8 cellular contexts compared by ENCODE assay signal in genomic region chr7:76358053-76358477, GRCh38. TPM values are rescaled to one million over a fixed set of nuclear protein-coding genes. Genes with fewer than 3 reads are reported as not detected.
DNase-seq lines count a peak whose midpoint lies in the region; ATAC-seq and TF ChIP-seq lines count a peak whose summit lies in the region.

No MANE protein-coding gene starts in this region.

- H3K27me3 ChIP-seq in lung (ENCODE audit: control insufficient read depth, insufficient read depth): no peaks in the 10 kb centered on the region

- H3K36me3 ChIP-seq in lung (ENCODE audit: control insufficient read depth in 2 of 2, insufficient read depth in 2 of 2, low read length in 2 of 2): peaks cover 0 to 4% of the 10 kb centered on the region in 2 donors

- peak; percentile 0 for ATAC-seq in activated CD4-positive, alpha-beta T cell treated with anti-CD3 and anti-CD28 coated beads for 36 hours
- ATAC-seq in lung (ENCODE audit: insufficient read depth, low FRiP score): peak; percentile 37

- peak overlapping the region; percentile 99 to 100 for H3K27ac ChIP-seq in lung (ENCODE audit: low read depth in 1 of 2, low read length in 1 of 2)

- peak overlapping the region; percentile 99 for H3K4me3 Mint-ChIP-seq in activated CD4-positive, alpha-beta T cell treated with anti-CD3 and anti-CD28 coated beads for 36 hours
- peak overlapping the region; percentile 94 for H3K4me3 Mint-ChIP-seq in dendritic cell treated with granulocyte-macrophage colony-stimulating factor and Interleukin-4, amounts not matched to agents 40 ng/mL and 50 ng/mL, for 4 days

- WGBS in lung, 2 donors: 0% methylated on average over 10 to 24 of the region's 24 CpGs

- H3K4me1 Mint-ChIP-seq in activated CD4-positive, alpha-beta T cell treated with anti-CD3 and anti-CD28 coated beads for 36 hours: peaks cover 44% of the 10 kb centered on the region
- H3K4me1 Mint-ChIP-seq in dendritic cell treated with granulocyte-macrophage colony-stimulating factor and Interleukin-4, amounts not matched to agents 40 ng/mL and 50 ng/mL, for 4 days (ENCODE audit: low read depth): peaks cover 43% of the 10 kb centered on the region

- peaks cover 9 to 14% of the 10 kb centered on the region in 2 donors for H3K4me1 ChIP-seq in lung (ENCODE audit: control insufficient read depth in 2 of 2, insufficient read depth in 2 of 2, low read length in 2 of 2)

- intact Hi-C loops in activated CD4-positive, alpha-beta T cell treated with anti-CD3 and anti-CD28 coated beads for 36 hours (cut with DNase I, micrococcal nuclease): loop anchor here (1.0 to 2.0 kb wide), 3 partner anchors 15 to 310 kb away; partner anchors contain the start of gene MDH2 (in 1 of the 2)
- intact Hi-C loops in dendritic cell treated with granulocyte-macrophage colony-stimulating factor and Interleukin-4, amounts not matched to agents 40 ng/mL and 50 ng/mL, for 4 days (cut with micrococcal nuclease): loop anchor here (2.0 kb wide), 1 partner anchor 45 kb away; no protein-coding TSS in a partner anchor

- peak overlapping the region; percentile 93 for H3K27ac Mint-ChIP-seq in activated CD4-positive, alpha-beta T cell treated with anti-CD3 and anti-CD28 coated beads for 36 hours
- peak overlapping the region; percentile 100 for H3K27ac Mint-ChIP-seq in dendritic cell treated with granulocyte-macrophage colony-stimulating factor and Interleukin-4, amounts not matched to agents 40 ng/mL and 50 ng/mL, for 4 days

- H3K4me3 ChIP-seq in lung: peak overlapping the region; percentile 95

- POLR2A ChIA-PET in activated CD4-positive, alpha-beta T cell treated with anti-CD3 and anti-CD28 coated beads for 36 hours (lab: Charles Lee): interaction anchor here (1.1 to 2.2 kb wide), 2 partner anchors 15 to 40 kb away, joined by 4 to 10 read pairs; no protein-coding TSS in a partner anchor

- H3K36me3 Mint-ChIP-seq in activated CD4-positive, alpha-beta T cell treated with anti-CD3 and anti-CD28 coated beads for 36 hours (ENCODE audit: low read depth): peaks cover 42% of the 10 kb centered on the region
- peaks cover 45% of the 10 kb centered on the region for H3K36me3 Mint-ChIP-seq in dendritic cell treated with granulocyte-macrophage colony-stimulating factor and Interleukin-4, amounts not matched to agents 40 ng/mL and 50 ng/mL, for 4 days (ENCODE audit: low read depth)

- CTCF ChIA-PET in activated CD4-positive, alpha-beta T cell treated with anti-CD3 and anti-CD28 coated beads for 36 hours (lab: Charles Lee): interaction anchor here (0.5 to 1.9 kb wide), 3 partner anchors 14 to 308 kb away, joined by 3 to 6 read pairs (median 5); no protein-coding TSS in a partner anchor

- no peaks in the 10 kb centered on the region for H3K27me3 Mint-ChIP-seq in activated CD4-positive, alpha-beta T cell treated with anti-CD3 and anti-CD28 coated beads for 36 hours
- H3K27me3 Mint-ChIP-seq in dendritic cell treated with granulocyte-macrophage colony-stimulating factor and Interleukin-4, amounts not matched to agents 40 ng/mL and 50 ng/mL, for 4 days: no peaks in the 10 kb centered on the region

- TF ChIP-seq CTCF in GM10266 (IDR thresholded peaks at IDR 0.05; ENCODE audit: control insufficient read depth, insufficient read depth, low read depth, missing control alignments) (no peak), lung (IDR thresholded peaks at IDR 0.05; ENCODE audit: control extremely low read depth, extremely low read depth) (no peak)

- peak; percentile 48 for DNase-seq in GM10266 (ENCODE audit: extremely low spot score)
- DNase-seq in HCEC 1CT: peak; percentile 38
- DNase-seq in MV-4-11 (lab: John Stamatoyannopoulos, UW): peak; percentile 57
- peak; percentile 73 for DNase-seq in activated CD4-positive, alpha-beta T cell treated with anti-CD3 and anti-CD28 coated beads for 36 hours
- DNase-seq in lung (ENCODE audit: low spot score): peak; percentile 68
- DNase-seq in stimulated activated CD8-positive, alpha-beta memory T cell treated with anti-CD3 and anti-CD28 coated beads, Interleukin-15, amount 100 ng/mL, for 24 hours (ENCODE audit: low read depth): peak; percentile 33
- DNase-seq in T1000 (lab: John Stamatoyannopoulos, UW): no peak

- H3K9me3 ChIP-seq in lung (ENCODE audit: control insufficient read depth in 2 of 2, insufficient read depth in 1 of 2, low read length in 1 of 2): no peaks in the 10 kb centered on the region

- H3K9me3 Mint-ChIP-seq in activated CD4-positive, alpha-beta T cell treated with anti-CD3 and anti-CD28 coated beads for 36 hours (ENCODE audit: low read depth): no peaks in the 10 kb centered on the region
- H3K9me3 Mint-ChIP-seq in dendritic cell treated with granulocyte-macrophage colony-stimulating factor and Interleukin-4, amounts not matched to agents 40 ng/mL and 50 ng/mL, for 4 days: no peaks in the 10 kb centered on the region

RNA-seq across cellular contexts. Expression of gene YWHAG, which starts 0.7 kb away (rescaled TPM):
- 100 to 1,000 TPM; 140 to 144 TPM for total RNA-seq in activated CD4-positive, alpha-beta T cell treated with anti-CD3 and anti-CD28 coated beads for 36 hours
- 100 to 1,000 TPM in 1 of 2 donors, 10 to 100 TPM in 1; 74.4 to 123 TPM for total RNA-seq in lung
- polyA plus RNA-seq in lung: 10 to 100 TPM; 34.3 to 91.4 TPM

RNA-seq across cellular contexts. Expression of gene SSC4D, which starts 51.4 kb away (rescaled TPM):
- under 1 TPM; 0.79 to 0.91 TPM for total RNA-seq in activated CD4-positive, alpha-beta T cell treated with anti-CD3 and anti-CD28 coated beads for 36 hours
- 1 to 10 TPM in 1 of 2 donors, under 1 TPM in 1; 0.28 to 2.1 TPM for total RNA-seq in lung
- polyA plus RNA-seq in lung: 1 to 10 TPM; 1.8 to 1.9 TPM

RNA-seq across cellular contexts. Expression of gene HSPB1, which starts 55.6 kb away (rescaled TPM):
- 100 to 1,000 TPM in 1 of 2 experiments, 10 to 100 TPM in 1; 71.1 to 127 TPM for total RNA-seq in activated CD4-positive, alpha-beta T cell treated with anti-CD3 and anti-CD28 coated beads for 36 hours
- 100 to 1,000 TPM in 1 of 2 donors, 10 to 100 TPM in 1; 89.6 to 529 TPM for total RNA-seq in lung
- 100 to 1,000 TPM; 336 to 376 TPM for polyA plus RNA-seq in lung
